ENCODE assay signal across 2 cellular contexts in genomic region chr20:41031243-41031619, GRCh38.
A peak's percentile ranks its signal among the peaks of the same experiment; 100 is the strongest.
TF ChIP-seq lines count a peak whose summit lies in the region.

No MANE protein-coding gene starts in this region.

TF ChIP-seq in HepG2, 621 proteins besides CTCF, POLR2A, EP300 and RAD21:
- TF ChIP-seq KMT2B (CRISPR knock-in tag; IDR thresholded peaks at IDR 0.05) (0 out of 2 replicates have a peak, but pooled peaks have one; percentile 10), ZNF333 (CRISPR knock-in tag; IDR thresholded peaks at IDR 0.05; ENCODE audit: borderline replicate concordance) (no peak), STAT5B (CRISPR knock-in tag; IDR thresholded peaks at IDR 0.05) (no peak), CHCHD3 (CRISPR knock-in tag; IDR thresholded peaks at IDR 0.05) (0 out of 2 replicates have a peak, but pooled peaks have one; percentile 41)

TF ChIP-seq in K562, 482 proteins besides CTCF, POLR2A, EP300 and RAD21:
- no peak for TF ChIP-seq HDAC6 (IDR thresholded peaks at IDR 0.05; ENCODE audit: low read depth, low read length)
